ENCODE assay signal across 8 cellular contexts in the genomic region with DNA sequence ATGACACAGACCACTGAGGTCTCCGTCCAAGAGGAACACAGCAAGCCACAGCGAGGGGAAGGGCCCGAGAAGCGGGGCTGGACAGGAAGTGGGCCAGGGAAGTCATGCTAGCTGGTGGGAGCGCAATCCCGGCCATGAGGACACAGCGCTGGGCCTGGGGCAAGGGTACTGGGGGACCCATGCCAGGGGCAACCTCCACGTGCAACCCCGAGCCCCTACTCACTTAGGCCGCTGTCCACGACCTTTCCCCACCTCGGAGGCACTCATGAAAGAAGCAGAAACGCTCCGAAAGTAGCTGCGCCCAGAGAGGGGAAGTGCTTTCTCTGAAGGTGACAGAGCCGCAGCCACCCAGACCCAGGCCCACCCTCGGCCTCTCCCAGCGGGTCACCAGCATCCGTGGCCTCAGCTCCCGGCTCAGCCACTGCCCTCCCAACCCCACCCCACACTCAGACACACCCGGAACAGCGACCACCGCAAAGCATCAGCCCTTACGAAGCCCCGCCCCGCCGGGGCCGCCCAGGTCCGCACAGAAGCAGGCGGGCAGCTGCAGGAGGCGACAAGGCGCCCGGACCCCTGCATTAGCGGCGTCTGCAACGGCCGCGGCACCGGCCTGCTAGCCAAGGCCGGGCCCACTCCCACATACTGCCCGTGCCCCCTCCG. TPM values are rescaled to one million over a fixed set of nuclear protein-coding genes. Genes with fewer than 3 reads are reported as not detected.
A peak's percentile ranks its signal among the peaks of the same experiment; 100 is the strongest.
DNase-seq lines count a peak whose midpoint lies in the region; ATAC-seq, FAIRE-seq and TF ChIP-seq lines count a peak whose summit lies in the region.

No MANE protein-coding gene starts in this region.

- H3K27ac ChIP-seq in prostate gland: peak overlapping the region; percentile 65 to 74

- peak overlapping the region; percentile 77 to 100 for H3K4me3 ChIP-seq in prostate gland

- H3K4me1 Mint-ChIP-seq in activated T-cell treated with anti-CD3 and anti-CD28 coated beads, Interleukin-2, amount 50 U/mL, for 24 hours (ENCODE audit: low read depth): peaks cover 57% of the 10 kb centered on the region

- no peaks in the 10 kb centered on the region for H3K9me3 Mint-ChIP-seq in activated T-cell treated with anti-CD3 and anti-CD28 coated beads, Interleukin-2, amount 50 U/mL, for 24 hours

- no peaks in the 10 kb centered on the region for H3K27me3 ChIP-seq in prostate gland (replicated peaks; ENCODE audit: insufficient read depth)

- H3K27me3 Mint-ChIP-seq in activated T-cell treated with anti-CD3 and anti-CD28 coated beads, Interleukin-2, amount 50 U/mL, for 24 hours: no peaks in the 10 kb centered on the region

- ATAC-seq in HG02610 (IDR thresholded peaks at IDR 0.05; ENCODE audit: unreplicated experiment): no peak

- TF ChIP-seq CTCF in prostate gland (IDR thresholded peaks at IDR 0.05) (no peak), D721Med (IDR thresholded peaks at IDR 0.05; ENCODE audit: insufficient read depth, missing control alignments) (no peak)

- DNase-seq in NCI-H82 (lab: John Stamatoyannopoulos, UW): peak; percentile 48
- no peak for DNase-seq in NCI-H82 treated with DMSO at 0.1 percent for 48 hours (lab: John Stamatoyannopoulos, UW; ENCODE audit: unreplicated experiment)
- peak; percentile 50 for DNase-seq in MV-4-11 (lab: John Stamatoyannopoulos, UW)
- DNase-seq in activated T-cell treated with anti-CD3 and anti-CD28 coated beads, Interleukin-2, amount 50 U/mL, for 24 hours: peak; percentile 56
- peak; percentile 61 for DNase-seq in germinal center (ENCODE audit: low spot score)
- no peak for DNase-seq in prostate gland (ENCODE audit: low spot score)
- no peak for DNase-seq in D721Med (ENCODE audit: insufficient read length, low spot score)

- H3K9me3 ChIP-seq in prostate gland: no peaks in the 10 kb centered on the region

- peaks cover 12% of the 10 kb centered on the region for H3K4me1 ChIP-seq in prostate gland (replicated peaks)

- TF ChIP-seq POLR2A in prostate gland (IDR thresholded peaks at IDR 0.05): no peak

- peak overlapping the region; percentile 87 for H3K27ac Mint-ChIP-seq in activated T-cell treated with anti-CD3 and anti-CD28 coated beads, Interleukin-2, amount 50 U/mL, for 24 hours

- intact Hi-C loops in prostate gland (cut with DNase I): no loop called here

- no peak for FAIRE-seq in D721Med (lab: Jason Lieb, UNC)

- peak overlapping the region; percentile 90 for H3K4me3 Mint-ChIP-seq in activated T-cell treated with anti-CD3 and anti-CD28 coated beads, Interleukin-2, amount 50 U/mL, for 24 hours

- 3% methylated on average over 41 of the region's 42 CpGs for WGBS in prostate gland

- H3K36me3 ChIP-seq in prostate gland: no peaks in the 10 kb centered on the region

- peaks cover 8% of the 10 kb centered on the region for H3K36me3 Mint-ChIP-seq in activated T-cell treated with anti-CD3 and anti-CD28 coated beads, Interleukin-2, amount 50 U/mL, for 24 hours (ENCODE audit: low read depth)

RNA-seq across cellular contexts. Expression of gene BICD2, which starts 0.8 kb away (rescaled TPM):
- 10 to 100 TPM; 22.2 to 48.3 TPM for total RNA-seq in prostate gland

Comparison
In these comparisons a context has a peak if more than half of its experiments do, and no peak if none do; other contexts are left out.
1. DNase-seq: peak in NCI-H82 (single experiment), MV-4-11 (single experiment), activated T-cell treated with anti-CD3 and anti-CD28 coated beads, Interleukin-2, amount 50 U/mL, for 24 hours (single experiment) and germinal center (single experiment); none in NCI-H82 treated with DMSO at 0.1 percent for 48 hours (single experiment), prostate gland (single experiment) and D721Med (single experiment).